In the genomic region with DNA sequence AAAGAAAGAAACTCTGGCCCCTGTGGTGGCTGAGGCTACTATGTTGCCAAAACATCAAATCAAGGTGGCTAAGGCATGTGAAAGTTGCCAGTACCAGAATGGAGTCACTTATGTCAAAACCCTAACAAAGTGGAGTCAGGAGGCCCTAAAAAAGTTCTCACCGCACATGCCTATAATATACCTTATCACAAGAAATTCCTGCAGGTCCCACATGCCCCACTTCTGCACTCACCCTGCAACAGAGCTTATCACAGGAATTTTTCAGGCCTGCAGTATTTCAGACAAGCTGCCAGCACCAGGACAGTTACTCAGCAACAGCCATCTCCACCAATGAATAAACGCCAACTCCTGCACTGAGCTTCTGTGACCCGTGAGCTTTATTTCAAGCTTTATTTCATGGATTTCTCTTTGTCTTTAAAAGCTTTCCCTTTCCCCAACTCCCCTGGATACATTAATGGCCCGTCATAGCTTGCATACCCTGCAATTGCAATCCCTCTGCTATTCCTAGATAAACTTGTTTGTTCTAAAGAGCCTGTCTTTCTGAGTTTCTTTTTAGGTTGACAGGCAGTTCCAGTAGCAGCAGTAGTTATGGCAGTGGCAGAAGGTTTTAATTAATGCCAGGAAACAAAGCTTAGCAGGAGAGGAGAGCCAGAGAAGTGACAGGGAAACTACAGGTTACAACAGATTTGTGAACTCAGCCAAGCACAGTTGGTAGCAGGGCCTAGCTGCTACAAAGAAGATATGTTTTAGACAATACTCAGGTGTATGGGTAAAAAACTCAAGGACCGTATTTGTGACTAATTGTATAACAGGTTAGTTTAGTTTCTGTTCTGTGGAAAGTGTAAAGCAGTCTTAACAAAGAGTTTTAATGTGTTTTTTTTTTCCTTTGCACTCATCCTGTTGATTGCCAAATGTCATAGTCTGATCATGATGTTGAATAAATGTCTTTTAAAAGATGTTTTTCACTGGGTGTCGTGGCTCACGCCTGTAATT, we compare ENCODE assay signal across 17 cellular contexts. TPM values are rescaled to one million over a fixed set of nuclear protein-coding genes. Genes with fewer than 3 reads are reported as not detected.
DNase-seq lines count a peak whose midpoint lies in the region; ATAC-seq and TF ChIP-seq lines count a peak whose summit lies in the region.
"Had no signal": no experiment of that assay in that cellular context is flagged by ENCODE, and none has a peak within 500 bp of the region (broad histone marks: within the 10 kb centered on the region; RNA-seq: fewer than 3 reads in every experiment).

No MANE protein-coding gene starts in this region.

- no peak overlapping the region for H2AFZ ChIP-seq in mesenchymal stem cell (ENCODE audit: low read depth, low read length)
- H2AFZ ChIP-seq in H9 (ENCODE audit: low read length) = no peak overlapping the region

- ATAC-seq in T-cell (replicated peaks in 1 of 4) = no peak

- H3K4ac ChIP-seq in mesenchymal stem cell (ENCODE audit: low read depth in 1 of 2, low read length in 2 of 2) (no peak overlapping the region), H9 (ENCODE audit: low read depth, low read length) (no peak overlapping the region)

- no TSS peak for BruUV-seq in MCF 10A (replicated peaks; lab: Mats Ljungman, UMichigan)

- H4K8ac ChIP-seq in mesenchymal stem cell (ENCODE audit: low read length) = no peak overlapping the region
- H4K8ac ChIP-seq in H9 (replicated peaks; ENCODE audit: insufficient read length, low read depth, low read length) = no peak overlapping the region

- TF ChIP-seq CTCF in breast epithelium (IDR thresholded peaks at IDR 0.05) = no peak
- no peak for TF ChIP-seq CTCF in MCF 10A (IDR thresholded peaks at IDR 0.05; ENCODE audit: unreplicated experiment)
- TF ChIP-seq CTCF in uterus (IDR thresholded peaks at IDR 0.05) = no peak
- no peak for TF ChIP-seq CTCF in H9 (conservative IDR thresholded peaks at IDR 0.05)

- POLR2A ChIA-PET in MCF 10A (lab: Yijun Ruan, JAX) (no interaction called here), T-cell (lab: Charles Lee) (interaction anchor here (0.6 to 0.7 kb wide), 2 partner anchors 8 to 416 kb away, joined by 3 to 10 read pairs; no protein-coding TSS in a partner anchor)

- H2BK20ac ChIP-seq in H9 (ENCODE audit: low read depth, low read length, poor library complexity, severe bottlenecking) = no peak overlapping the region

- intact Hi-C loops in breast epithelium (cut with DNase I; ENCODE audit: low total_unique reads) = no loop called here
- intact Hi-C loops in MCF 10A (cut with micrococcal nuclease) = no loop called here
- intact Hi-C loops in uterus (cut with DNase I; ENCODE audit: low total_unique reads) = no loop called here

- H3K4me2 ChIP-seq in mesenchymal stem cell (ENCODE audit: low read length, poor library complexity, severe bottlenecking) (no peak overlapping the region), H9 (ENCODE audit: insufficient read depth, insufficient read length, low read length) (no peak overlapping the region)

- H3K36me3 ChIP-seq in breast epithelium (no peaks in the 10 kb centered on the region), mesenchymal stem cell (ENCODE audit: control insufficient read depth in 1 of 2, insufficient read depth in 2 of 2, low read depth in 1 of 2, low read length in 2 of 2) (no peaks in the 10 kb centered on the region), uterus (no peaks in the 10 kb centered on the region)
- H3K36me3 ChIP-seq: tibial nerve had no signal

- CTCF ChIA-PET in MCF 10A (lab: Yijun Ruan, JAX) = interaction anchor here (0.6 to 1.1 kb wide), 3 partner anchors 33 to 610 kb away, joined by 3 to 4 read pairs (median 4); no protein-coding TSS in a partner anchor
- CTCF ChIA-PET in T-cell (lab: Charles Lee) = interaction anchor here (0.6 to 0.7 kb wide), 2 partner anchors 11 to 117 kb away, joined by 3 to 6 read pairs; no protein-coding TSS in a partner anchor

- no peak overlapping the region for H2BK5ac ChIP-seq in mesenchymal stem cell (ENCODE audit: low read depth, low read length, poor library complexity, severe bottlenecking)
- H2BK5ac ChIP-seq in H9 (ENCODE audit: insufficient read length, low read length) = no peak overlapping the region

- TF ChIP-seq POLR2A in breast epithelium (IDR thresholded peaks at IDR 0.05) = no peak
- TF ChIP-seq POLR2A in uterus (IDR thresholded peaks at IDR 0.05) = no peak

- H3K9me3 ChIP-seq in breast epithelium (no peaks in the 10 kb centered on the region), mesenchymal stem cell (ENCODE audit: control insufficient read depth, low read length) (no peaks in the 10 kb centered on the region), uterus (no peaks in the 10 kb centered on the region), H9 (ENCODE audit: control insufficient read depth, low read depth, low read length) (no peaks in the 10 kb centered on the region)
- H3K9me3 ChIP-seq: Peyer's patch, tibial nerve had no signal

- H2BK12ac ChIP-seq in mesenchymal stem cell (ENCODE audit: low read length in 2 of 2) (no peak overlapping the region), H9 (ENCODE audit: insufficient read length, low read depth, low read length) (no peak overlapping the region)

- H3K27ac Mint-ChIP-seq in MCF 10A (ENCODE audit: low read depth, unreplicated experiment) (no peak overlapping the region), T-cell (no peak overlapping the region), H9 (no peak overlapping the region; a peak in 2 of 7 replicates)
- H3K27ac Mint-ChIP-seq: activated CD4-positive, alpha-beta memory T cell treated with anti-CD3 and anti-CD28 coated beads for 36 hours; activated naive CD4-positive, alpha-beta T cell treated with anti-CD3 and anti-CD28 coated beads, Interleukin-2, amount 10 ng/mL, durations not matched to agents 7 days and 5 days; dendritic cell treated with granulocyte-macrophage colony-stimulating factor and Interleukin-4, amounts not matched to agents 40 ng/mL and 50 ng/mL, for 4 days had no signal

- H3K27ac ChIP-seq in breast epithelium (peak overlapping the region; percentile 28 to 65), mesenchymal stem cell (ENCODE audit: low read length, poor library complexity, severe bottlenecking) (no peak overlapping the region), uterus (peak overlapping the region; percentile 41 to 42), H9 (ENCODE audit: insufficient read length, low read depth, low read length) (no peak overlapping the region)
- H3K27ac ChIP-seq: Peyer's patch, tibial nerve had no signal

- no peak overlapping the region for H3K23ac ChIP-seq in mesenchymal stem cell (ENCODE audit: low read length in 2 of 2)
- H3K23ac ChIP-seq in H9 (ENCODE audit: insufficient read length, low read depth, low read length) = no peak overlapping the region

- H3K79me1 ChIP-seq in mesenchymal stem cell (replicated peaks; ENCODE audit: low read length, poor library complexity, severe bottlenecking) (peaks cover 2% of the 10 kb centered on the region), H9 (ENCODE audit: insufficient read depth, low read depth, low read length, poor library complexity, severe bottlenecking) (no peaks in the 10 kb centered on the region)

- H3K27me3 ChIP-seq in breast epithelium (no peaks in the 10 kb centered on the region), mesenchymal stem cell (ENCODE audit: control insufficient read depth in 1 of 2, insufficient read depth in 1 of 2, low read length in 2 of 2) (no peaks in the 10 kb centered on the region), uterus (no peaks in the 10 kb centered on the region), H9 (ENCODE audit: insufficient read depth, low read length) (no peaks in the 10 kb centered on the region)
- H3K27me3 ChIP-seq: Peyer's patch, tibial nerve had no signal

- H3K23me2 ChIP-seq in H9 (ENCODE audit: insufficient read length, low read depth, low read length, poor library complexity, severe bottlenecking) = no peaks in the 10 kb centered on the region

- H3K9ac ChIP-seq in mesenchymal stem cell (ENCODE audit: low read length) = no peak overlapping the region
- no peak overlapping the region for H3K9ac ChIP-seq in H9 (ENCODE audit: extremely low read depth, insufficient read length, low read length)

- H3K27me3 Mint-ChIP-seq in MCF 10A (ENCODE audit: insufficient read depth, unreplicated experiment) (no peaks in the 10 kb centered on the region), T-cell (no peaks in the 10 kb centered on the region), H9 (ENCODE audit: low read depth) (no peaks in the 10 kb centered on the region)
- H3K27me3 Mint-ChIP-seq: activated CD4-positive, alpha-beta memory T cell treated with anti-CD3 and anti-CD28 coated beads for 36 hours; activated naive CD4-positive, alpha-beta T cell treated with anti-CD3 and anti-CD28 coated beads, Interleukin-2, amount 10 ng/mL, durations not matched to agents 7 days and 5 days; dendritic cell treated with granulocyte-macrophage colony-stimulating factor and Interleukin-4, amounts not matched to agents 40 ng/mL and 50 ng/mL, for 4 days had no signal

- H3K36me3 Mint-ChIP-seq in MCF 10A (ENCODE audit: insufficient read depth, unreplicated experiment) (peaks cover 29% of the 10 kb centered on the region), T-cell (no peaks in the 10 kb centered on the region), H9 (ENCODE audit: insufficient read depth in 1 of 3, low read depth in 3 of 3) (peaks cover 8 to 54% (median 45%) of the 10 kb centered on the region in 3 experiments; a peak in 6 of 7 replicates)

- H2AK5ac ChIP-seq in mesenchymal stem cell (ENCODE audit: low read length, severe bottlenecking) (no peak overlapping the region), H9 (ENCODE audit: insufficient read length, low read length) (no peak overlapping the region)

- no peak overlapping the region for H3T11ph ChIP-seq in H9 (ENCODE audit: low read length)

- no peaks in the 10 kb centered on the region for H4K20me1 ChIP-seq in H9 (ENCODE audit: control insufficient read depth, insufficient read depth, insufficient read length)

- H3K4me1 Mint-ChIP-seq in MCF 10A (ENCODE audit: insufficient read depth, unreplicated experiment) (no peaks in the 10 kb centered on the region), T-cell (no peaks in the 10 kb centered on the region), H9 (no peaks in the 10 kb centered on the region)
- H3K4me1 Mint-ChIP-seq: activated naive CD4-positive, alpha-beta T cell treated with anti-CD3 and anti-CD28 coated beads, Interleukin-2, amount 10 ng/mL, durations not matched to agents 7 days and 5 days had no signal

- H3K4me1 ChIP-seq in breast epithelium = no peaks in the 10 kb centered on the region
- H3K4me1 ChIP-seq in mesenchymal stem cell (ENCODE audit: control insufficient read depth, insufficient read depth, low read depth, low read length) = no peaks in the 10 kb centered on the region
- no peaks in the 10 kb centered on the region for H3K4me1 ChIP-seq in uterus
- no peaks in the 10 kb centered on the region for H3K4me1 ChIP-seq in H9 (ENCODE audit: insufficient read depth, low read length)
- H3K4me1 ChIP-seq: Peyer's patch, tibial nerve had no signal

- H3K56ac ChIP-seq in H9 (ENCODE audit: insufficient read length, low read depth, low read length) = no peak overlapping the region

- no peak for DNase-seq in breast epithelium (ENCODE audit: low spot score in 2 of 2)
- no peak for DNase-seq in MCF 10A (ENCODE audit: unreplicated experiment)
- peak; percentile 41 for DNase-seq in fibroblast of peridontal ligament (ENCODE audit: extremely low read depth)
- DNase-seq in mesenchymal stem cell = peak; percentile 46
- peak; percentile 25 to 27 for DNase-seq in uterus
- no peak for DNase-seq in T-cell
- no peak for DNase-seq in ecto neural progenitor cell (ENCODE audit: low spot score)
- DNase-seq in H9 = no peak
- DNase-seq: 8988T; activated CD4-positive, alpha-beta memory T cell treated with anti-CD3 and anti-CD28 coated beads for 36 hours; activated naive CD4-positive, alpha-beta T cell treated with anti-CD3 and anti-CD28 coated beads, Interleukin-2, amount 10 ng/mL, durations not matched to agents 7 days and 5 days; Calu3; NCI-H446; Peyer's patch; stimulated activated CD4-positive, alpha-beta T cell treated with anti-CD3 and anti-CD28 coated beads, Interleukin-12 subunit alpha, Interleukin-12 subunit beta, amount 100 ng/mL, for 4 hours had no signal

- H3K9me3 Mint-ChIP-seq in MCF 10A (ENCODE audit: unreplicated experiment) = no peaks in the 10 kb centered on the region
- H3K9me3 Mint-ChIP-seq in T-cell = no peaks in the 10 kb centered on the region
- no peaks in the 10 kb centered on the region for H3K9me3 Mint-ChIP-seq in H9
- H3K9me3 Mint-ChIP-seq: activated CD4-positive, alpha-beta memory T cell treated with anti-CD3 and anti-CD28 coated beads for 36 hours; activated naive CD4-positive, alpha-beta T cell treated with anti-CD3 and anti-CD28 coated beads, Interleukin-2, amount 10 ng/mL, durations not matched to agents 7 days and 5 days; dendritic cell treated with granulocyte-macrophage colony-stimulating factor and Interleukin-4, amounts not matched to agents 40 ng/mL and 50 ng/mL, for 4 days had no signal

- H2BK15ac ChIP-seq in mesenchymal stem cell (ENCODE audit: low read depth, poor library complexity, severe bottlenecking) = no peak overlapping the region
- no peak overlapping the region for H2BK15ac ChIP-seq in H9 (ENCODE audit: low read depth, low read length)

- H3K4me3 ChIP-seq in breast epithelium = no peak overlapping the region
- H3K4me3 ChIP-seq in mesenchymal stem cell (ENCODE audit: insufficient read depth in 1 of 2, low read depth in 1 of 2, low read length in 2 of 2) = no peak overlapping the region
- H3K4me3 ChIP-seq in uterus = no peak overlapping the region
- H3K4me3 ChIP-seq: Peyer's patch, tibial nerve had no signal

- H3K18ac ChIP-seq in mesenchymal stem cell (ENCODE audit: low read depth in 1 of 2, low read length in 2 of 2) (no peak overlapping the region), H9 (ENCODE audit: insufficient read length, low read depth, low read length) (no peak overlapping the region)

- WGBS in mesenchymal stem cell = 63% methylated on average over 6 of the region's 7 CpGs
- no CpG with 5 or more reads among the region's 7 CpGs for WGBS in H9 (ENCODE audit: extremely low coverage, insufficient read length, low lambda C conversion rate)

- no peak overlapping the region for H4K5ac ChIP-seq in H9 (ENCODE audit: insufficient read length, low read depth, low read length)

- H3K79me2 ChIP-seq in H9 (ENCODE audit: insufficient read depth, low read length) = no peaks in the 10 kb centered on the region

- H2BK120ac ChIP-seq in mesenchymal stem cell (ENCODE audit: low read depth, low read length) (no peak overlapping the region), H9 (ENCODE audit: low read depth, low read length, poor library complexity, severe bottlenecking) (no peak overlapping the region)

- no peak overlapping the region for H3K4me3 Mint-ChIP-seq in MCF 10A (ENCODE audit: unreplicated experiment)
- H3K4me3 Mint-ChIP-seq in T-cell = no peak overlapping the region
- H3K4me3 Mint-ChIP-seq in H9 = no peak overlapping the region
- H3K4me3 Mint-ChIP-seq: activated CD4-positive, alpha-beta memory T cell treated with anti-CD3 and anti-CD28 coated beads for 36 hours; activated naive CD4-positive, alpha-beta T cell treated with anti-CD3 and anti-CD28 coated beads, Interleukin-2, amount 10 ng/mL, durations not matched to agents 7 days and 5 days; dendritic cell treated with granulocyte-macrophage colony-stimulating factor and Interleukin-4, amounts not matched to agents 40 ng/mL and 50 ng/mL, for 4 days had no signal

- H4K91ac ChIP-seq in mesenchymal stem cell (ENCODE audit: low read length) (no peak overlapping the region), H9 (ENCODE audit: insufficient read length, low read depth, low read length) (no peak overlapping the region)

- H3K14ac ChIP-seq in mesenchymal stem cell (ENCODE audit: low read length in 2 of 2) = no peak overlapping the region
- no peak overlapping the region for H3K14ac ChIP-seq in H9 (ENCODE audit: insufficient read depth, low read length)

RNA-seq across cellular contexts. Expression of a gene that starts 15.9 kb away (rescaled TPM):
- 10 to 100 TPM; 12.8 to 28.6 (median 20.3) TPM for total RNA-seq in breast epithelium
- total RNA-seq in MCF 10A (2022) = 27.6 and 27.8 TPM in 2 replicates
- polyA plus RNA-seq in mesenchymal stem cell (2013, experiment 1 of 2) = 10.3 TPM
- 10.8 TPM for polyA plus RNA-seq in mesenchymal stem cell (2013, experiment 2 of 2)
- total RNA-seq in uterus = 10 to 100 TPM in 2 of 4 donors, 1 to 10 TPM in 2; 2.6 to 14.9 (median 7.1) TPM
- total RNA-seq in T-cell = 10 to 100 TPM; 14.8 to 33.0 (median 25.3) TPM
- 11.8 and 12.2 TPM in 2 replicates for total RNA-seq in H9 (2021)

RNA-seq across cellular contexts. Expression of a gene that starts 28.6 kb away (rescaled TPM):
- total RNA-seq in breast epithelium = under 1 TPM in 1 of 3 donors, not detected in 2; 0.16 TPM
- total RNA-seq in MCF 10A (2022) = 1.1 and 2.5 TPM in 2 replicates
- polyA plus RNA-seq in mesenchymal stem cell (2013, experiment 1 of 2) = 0.01 TPM
- polyA plus RNA-seq in mesenchymal stem cell (2013, experiment 2 of 2) = not detected
- total RNA-seq in uterus = not detected
- total RNA-seq in T-cell = not detected
- total RNA-seq in H9 (2021) = not detected in 2 replicates
- total RNA-seq: activated CD4-positive, alpha-beta memory T cell treated with anti-CD3 and anti-CD28 coated beads for 36 hours; Peyer's patch; tibial nerve had no signal

Comparison
In these comparisons a context has a peak if more than half of its experiments do, and no peak if none do; other contexts are left out.
1. DNase-seq: peak in fibroblast of peridontal ligament (single experiment), mesenchymal stem cell (single experiment) and uterus (2 of 2); none in breast epithelium (0 of 2), MCF 10A (single experiment), T-cell (0 of 34), ecto neural progenitor cell (single experiment) and H9 (single experiment).
2. H3K27ac ChIP-seq: peak in breast epithelium (2 of 2) and uterus (2 of 2); none in mesenchymal stem cell (single experiment) and H9 (single experiment).